ENCODE assay signal across 11 cellular contexts in the genomic region with DNA sequence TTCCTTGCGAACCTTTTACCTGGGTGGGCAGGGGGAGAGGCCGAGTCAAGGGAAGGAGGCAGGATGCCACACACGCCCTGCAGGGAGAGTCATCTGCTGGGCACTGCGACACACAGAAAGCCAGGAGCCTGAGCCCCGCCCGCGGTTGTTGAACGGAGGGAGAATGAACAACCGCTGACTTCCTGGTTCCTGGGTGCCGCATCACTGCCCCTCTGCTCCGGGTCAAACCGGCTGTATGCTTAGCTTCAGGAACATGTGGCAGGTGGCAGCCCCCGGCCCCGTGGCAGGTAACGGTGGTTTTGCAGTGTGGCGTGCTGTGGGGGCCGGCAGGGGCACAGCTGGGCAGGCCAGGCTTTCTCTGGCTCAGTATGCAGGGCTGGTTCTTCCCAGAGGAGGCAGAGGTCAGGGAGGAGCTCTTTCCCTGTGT. TPM values are rescaled to one million over a fixed set of nuclear protein-coding genes. Genes with fewer than 3 reads are reported as not detected.
A peak's percentile ranks its signal among the peaks of the same experiment; 100 is the strongest.
DNase-seq lines count a peak whose midpoint lies in the region; ATAC-seq and TF ChIP-seq lines count a peak whose summit lies in the region.
"Had no signal": no experiment of that assay in that cellular context is flagged by ENCODE, and none has a peak within 500 bp of the region (broad histone marks: within the 10 kb centered on the region; RNA-seq: fewer than 3 reads in every experiment).

No MANE protein-coding gene starts in this region.

- TF ChIP-seq CTCF in PC-3 (conservative IDR thresholded peaks at IDR 0.05; ENCODE audit: low read depth, low read length) (no peak), sigmoid colon (IDR thresholded peaks at IDR 0.05) (no peak), Caco-2 (IDR thresholded peaks at IDR 0.05; ENCODE audit: insufficient read depth in 1 of 2, low read depth in 1 of 2, low read length in 1 of 2, severe bottlenecking in 1 of 2, unreplicated experiment in 1 of 2) (no peak), BE2C (IDR thresholded peaks at IDR 0.05; ENCODE audit: low read depth, low read length) (no peak)

- H3K27me3 ChIP-seq in PC-3 (ENCODE audit: low read length): no peaks in the 10 kb centered on the region
- peaks cover 0 to 9% (median 0%) of the 10 kb centered on the region in 3 donors for H3K27me3 ChIP-seq in sigmoid colon
- H3K27me3 ChIP-seq in Caco-2 (replicated peaks; ENCODE audit: control insufficient read depth, insufficient read depth, low read length): no peaks in the 10 kb centered on the region
- no peaks in the 10 kb centered on the region for H3K27me3 ChIP-seq in BE2C
- H3K27me3 ChIP-seq: transverse colon had no signal

- no TSS peak for BruUV-seq in PC-3 (replicated peaks; lab: Mats Ljungman, UMichigan)
- no TSS peak for BruUV-seq in Caco-2 (replicated peaks; lab: Mats Ljungman, UMichigan)

- H3K27ac Mint-ChIP-seq in activated naive CD4-positive, alpha-beta T cell treated with anti-CD3 and anti-CD28 coated beads, Interleukin-2, amount 50 U/mL, for 24 hours: no peak overlapping the region
- H3K27ac Mint-ChIP-seq in Caco-2 (ENCODE audit: unreplicated experiment): no peak overlapping the region

- no peak overlapping the region for H3K9ac ChIP-seq in PC-3 (ENCODE audit: low read length)

- H3F3A ChIP-seq in PC-3 (ENCODE audit: low read length, unreplicated experiment): no peaks in the 10 kb centered on the region

- H3K27ac ChIP-seq in PC-3 (ENCODE audit: low read length) (no peak overlapping the region), sigmoid colon (no peak overlapping the region)
- H3K27ac ChIP-seq: transverse colon had no signal

- H3K4me3 Mint-ChIP-seq in activated naive CD4-positive, alpha-beta T cell treated with anti-CD3 and anti-CD28 coated beads, Interleukin-2, amount 50 U/mL, for 24 hours: peak overlapping the region; percentile 75
- no peak overlapping the region for H3K4me3 Mint-ChIP-seq in Caco-2 (ENCODE audit: unreplicated experiment)

- peaks cover 7% of the 10 kb centered on the region for H3K4me1 ChIP-seq in PC-3 (ENCODE audit: insufficient read depth, low read length)
- H3K4me1 ChIP-seq in sigmoid colon: no peaks in the 10 kb centered on the region
- H3K4me1 ChIP-seq in Caco-2: no peaks in the 10 kb centered on the region
- H3K4me1 ChIP-seq in BE2C: peaks cover 5% of the 10 kb centered on the region
- H3K4me1 ChIP-seq: transverse colon had no signal

- H3K36me3 ChIP-seq in PC-3 (ENCODE audit: low read depth, low read length) (peaks cover 4% of the 10 kb centered on the region), sigmoid colon (no peaks in the 10 kb centered on the region), Caco-2 (ENCODE audit: control insufficient read depth, insufficient read depth, low read length) (no peaks in the 10 kb centered on the region), BE2C (no peaks in the 10 kb centered on the region; the same call in 1 of the 2 replicates)
- H3K36me3 ChIP-seq: transverse colon had no signal

- ATAC-seq in PC-3: peak; percentile 82
- ATAC-seq: K562, left colon had no signal

- no peaks in the 10 kb centered on the region for H4K20me1 ChIP-seq in PC-3 (ENCODE audit: low read length)

- no peaks in the 10 kb centered on the region for H3K27me3 Mint-ChIP-seq in activated naive CD4-positive, alpha-beta T cell treated with anti-CD3 and anti-CD28 coated beads, Interleukin-2, amount 50 U/mL, for 24 hours
- H3K27me3 Mint-ChIP-seq in Caco-2 (ENCODE audit: insufficient read depth, unreplicated experiment): peaks cover 10% of the 10 kb centered on the region

- CTCF ChIA-PET in PC-3 (lab: Charles Lee): no interaction called here
- CTCF ChIA-PET in Caco-2 (lab: Charles Lee): no interaction called here
- CTCF ChIA-PET in HEK293T (lab: Yijun Ruan, JAX): no interaction called here

- H3K79me2 ChIP-seq in PC-3 (ENCODE audit: low read length): peaks cover 6% of the 10 kb centered on the region; the same call in 1 of the 2 replicates

- TF ChIP-seq POLR2A in sigmoid colon (IDR thresholded peaks at IDR 0.05): no peak

- TF ChIP-seq EP300 in sigmoid colon (IDR thresholded peaks at IDR 0.05): no peak

- WGBS in sigmoid colon, 2 donors: 33 to 63% methylated on average over 17 of the region's 17 CpGs

- H3K9me3 ChIP-seq in PC-3 (ENCODE audit: low read length): no peaks in the 10 kb centered on the region
- H3K9me3 ChIP-seq in sigmoid colon: no peaks in the 10 kb centered on the region
- no peaks in the 10 kb centered on the region for H3K9me3 ChIP-seq in Caco-2
- H3K9me3 ChIP-seq in BE2C: no peaks in the 10 kb centered on the region
- H3K9me3 ChIP-seq: transverse colon had no signal

- H3K36me3 Mint-ChIP-seq in activated naive CD4-positive, alpha-beta T cell treated with anti-CD3 and anti-CD28 coated beads, Interleukin-2, amount 50 U/mL, for 24 hours: peaks cover 8% of the 10 kb centered on the region
- no peaks in the 10 kb centered on the region for H3K36me3 Mint-ChIP-seq in Caco-2 (ENCODE audit: insufficient read depth, unreplicated experiment)

- H3K9me3 Mint-ChIP-seq in activated naive CD4-positive, alpha-beta T cell treated with anti-CD3 and anti-CD28 coated beads, Interleukin-2, amount 50 U/mL, for 24 hours: no peaks in the 10 kb centered on the region
- H3K9me3 Mint-ChIP-seq in Caco-2 (ENCODE audit: unreplicated experiment): no peaks in the 10 kb centered on the region

- POLR2A ChIA-PET in PC-3 (lab: Charles Lee; ENCODE audit: unreplicated experiment) (no interaction called here), Caco-2 (lab: Charles Lee) (no interaction called here), HEK293T (lab: Yijun Ruan, JAX) (no interaction called here)

- 0 out of 2 replicates have a peak overlapping the region, but pooled peaks have one; percentile 26 for H2AFZ ChIP-seq in PC-3 (ENCODE audit: low read length)

- H3K4me2 ChIP-seq in PC-3 (ENCODE audit: low read length): peak overlapping the region; percentile 3; the same call in 1 of the 2 replicates

- H3K4me3 ChIP-seq in PC-3 (ENCODE audit: low read length) (no peak overlapping the region), sigmoid colon (no peak overlapping the region), Caco-2 (ENCODE audit: low read depth, low read length) (no peak overlapping the region), BE2C (ENCODE audit: low read depth, low read length) (no peak overlapping the region)
- H3K4me3 ChIP-seq: K562, transverse colon had no signal

- DNase-seq in ELF-1 (ENCODE audit: low read depth, low spot score): peak; percentile 56
- DNase-seq in PC-3: peak; percentile 43
- peak; percentile 52 for DNase-seq in sigmoid colon
- DNase-seq in Caco-2: no peak
- DNase-seq in HEK293T (ENCODE audit: extremely low spot score): no peak
- DNase-seq in BE2C: no peak
- no peak for DNase-seq in ACHN
- DNase-seq: left colon, transverse colon had no signal

- intact Hi-C loops in PC-3 (cut with micrococcal nuclease) (no loop called here), sigmoid colon (cut with DNase I) (loop anchor here (5.0 kb wide), 1 partner anchor 53 kb away; no protein-coding TSS in a partner anchor), Caco-2 (cut with micrococcal nuclease; ENCODE audit: unreplicated experiment) (no loop called here)

- no peaks in the 10 kb centered on the region for H3K9me2 ChIP-seq in PC-3 (replicated peaks; ENCODE audit: low read length)

- in situ Hi-C loops in ACHN (cut with HindIII; ENCODE audit: low pct_ligation_motif_present, low pct_unique_long_range_greater_than_20kb, low sequenced_read_pairs): no loop called here

- H3K4me1 Mint-ChIP-seq in activated naive CD4-positive, alpha-beta T cell treated with anti-CD3 and anti-CD28 coated beads, Interleukin-2, amount 50 U/mL, for 24 hours: peaks cover 63% of the 10 kb centered on the region
- no peaks in the 10 kb centered on the region for H3K4me1 Mint-ChIP-seq in Caco-2 (ENCODE audit: low read depth, unreplicated experiment)

TF ChIP-seq in HEK293T, 16 proteins besides CTCF, POLR2A, EP300 and RAD21:
- TF ChIP-seq TARDBP (IDR thresholded peaks at IDR 0.05) (no peak), ZNF384 (IDR thresholded peaks at IDR 0.05) (no peak), FOXA1 (IDR thresholded peaks at IDR 0.05) (no peak), ELF4 (IDR thresholded peaks at IDR 0.05) (no peak), FOXM1 (IDR thresholded peaks at IDR 0.05; ENCODE audit: borderline replicate concordance) (no peak), NFRKB (IDR thresholded peaks at IDR 0.05) (no peak), SUZ12 (IDR thresholded peaks at IDR 0.05) (no peak)

RNA-seq across cellular contexts. Expression of gene APBA2, which starts 33.4 kb away (rescaled TPM):
- total RNA-seq in PC-3 (2014; rRNA removed) (61.7 and 69.7 TPM in 2 replicates), sigmoid colon (1 to 10 TPM; 1.4 to 1.7 (median 1.5) TPM), Caco-2 (2022) (not detected in 2 replicates)
- 10 to 100 TPM in 1 of 3 donors, 1 to 10 TPM in 1, under 1 TPM in 1; 0.46 to 10.7 (median 3.6) TPM for polyA plus RNA-seq in sigmoid colon
- polyA plus RNA-seq in BE2C (2012; ENCODE audit: insufficient read depth, insufficient read length, low read depth): 45.2 TPM

Comparison
In these comparisons a context has a peak if more than half of its experiments do, and no peak if none do; other contexts are left out.
1. DNase-seq: peak in ELF-1 (single experiment), PC-3 (single experiment) and sigmoid colon (single experiment); none in Caco-2 (0 of 2), HEK293T (single experiment), BE2C (single experiment) and ACHN (single experiment).
2. RNA of gene APBA2, which starts 33.4 kb away (total RNA-seq): 61.7 to 69.7 TPM in PC-3; 1.4 to 1.7 TPM in sigmoid colon and not detected in Caco-2; every median in the first group is over 10 times any median in the second.